In the genomic region with DNA sequence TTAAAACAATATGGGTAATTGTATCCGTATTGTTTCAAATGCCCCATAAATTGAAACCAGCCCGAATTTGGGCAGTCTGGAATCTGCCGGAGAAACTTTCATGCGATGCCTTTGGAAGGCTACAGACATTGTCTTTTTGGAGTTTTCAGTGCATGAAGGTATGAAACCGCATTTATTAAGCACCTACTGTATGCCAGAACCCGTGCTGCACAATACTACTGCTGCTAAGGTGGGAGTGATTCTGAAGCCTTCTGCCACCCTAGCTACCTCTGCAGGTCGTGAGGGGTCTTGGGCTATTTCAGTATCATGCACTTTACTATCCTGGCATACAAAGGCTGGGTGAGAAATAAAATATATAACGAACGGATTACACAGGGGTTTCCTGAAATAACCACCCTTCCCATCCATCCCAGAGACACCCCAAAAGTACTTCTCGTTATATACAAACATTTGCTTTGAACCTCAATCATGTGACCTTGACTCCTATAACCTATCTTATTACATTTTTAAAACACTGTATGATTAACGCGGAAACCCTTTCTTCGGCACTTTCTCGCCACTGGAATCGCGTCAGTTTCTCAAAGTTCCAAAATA, we compare ENCODE assay signal across 8 cellular contexts. TPM values are rescaled to one million over a fixed set of nuclear protein-coding genes. Genes with fewer than 3 reads are reported as not detected.
DNase-seq lines count a peak whose midpoint lies in the region; ATAC-seq, FAIRE-seq and TF ChIP-seq lines count a peak whose summit lies in the region.

No MANE protein-coding gene starts in this region.

- H3K9ac ChIP-seq in NT2/D1 (ENCODE audit: insufficient read length, low read depth) (peak overlapping the region; percentile 52), endothelial cell of umbilical vein (replicated peaks; ENCODE audit: extremely low read depth, insufficient read depth, low read length) (no peak overlapping the region)

- H3K4me2 ChIP-seq in endothelial cell of umbilical vein (ENCODE audit: insufficient read depth, low read length) (peak overlapping the region; percentile 45), osteoblast (ENCODE audit: insufficient read depth, low read length) (peak overlapping the region; percentile 74)

- no peak overlapping the region for H3K27ac ChIP-seq in endothelial cell of umbilical vein (ENCODE audit: insufficient read depth, low read depth, low read length)
- no peak overlapping the region for H3K27ac ChIP-seq in osteoblast (ENCODE audit: low read depth, low read length)

- no peak for FAIRE-seq in endothelial cell of umbilical vein (lab: Jason Lieb, UNC)

- CTCF ChIA-PET in endothelial cell of umbilical vein (lab: Charles Lee): interaction anchor here (2.2 to 3.8 kb wide), 2 partner anchors 12 kb away, joined by 43 to 62 read pairs; no protein-coding TSS in a partner anchor

- H4K20me1 ChIP-seq in endothelial cell of umbilical vein (replicated peaks; ENCODE audit: control insufficient read depth, extremely low read depth, insufficient read depth, low read length): no peaks in the 10 kb centered on the region
- H4K20me1 ChIP-seq in osteoblast (ENCODE audit: insufficient read depth, low read length): no peaks in the 10 kb centered on the region

- POLR2A ChIA-PET in endothelial cell of umbilical vein (lab: Charles Lee): no interaction called here

- H3K4me1 ChIP-seq in NT2/D1 (ENCODE audit: insufficient read depth, insufficient read length) (peaks cover 3% of the 10 kb centered on the region), endothelial cell of umbilical vein (ENCODE audit: control insufficient read depth, extremely low read depth, insufficient read depth, low read length) (peaks cover 12% of the 10 kb centered on the region), osteoblast (ENCODE audit: insufficient read depth, low read length) (no peaks in the 10 kb centered on the region)

- no peaks in the 10 kb centered on the region for H3K9me1 ChIP-seq in endothelial cell of umbilical vein (replicated peaks; ENCODE audit: control insufficient read depth, extremely low read depth, insufficient read depth, low read length)

- peaks cover 3% of the 10 kb centered on the region for H3K36me3 ChIP-seq in NT2/D1 (ENCODE audit: insufficient read depth, insufficient read length, low read length)
- no peaks in the 10 kb centered on the region for H3K36me3 ChIP-seq in endothelial cell of umbilical vein (ENCODE audit: control insufficient read depth in 2 of 2, extremely low read depth in 1 of 2, insufficient read depth in 2 of 2, low read length in 2 of 2)
- no peaks in the 10 kb centered on the region for H3K36me3 ChIP-seq in osteoblast (ENCODE audit: insufficient read depth, low read length)

- intact Hi-C loops in endothelial cell of umbilical vein (cut with micrococcal nuclease): loop anchor here (2.0 to 5.0 kb wide), 7 partner anchors 14 to 742 kb away; no protein-coding TSS in a partner anchor

- ATAC-seq in HG03196 (IDR thresholded peaks at IDR 0.05; ENCODE audit: unreplicated experiment) (no peak), HG02852 (IDR thresholded peaks at IDR 0.05; ENCODE audit: unreplicated experiment) (no peak)

- BruUV-seq in endothelial cell of umbilical vein (replicated peaks; lab: Mats Ljungman, UMichigan): TSS peak; percentile 52

- peak overlapping the region; percentile 53 for H3K4me3 ChIP-seq in NT2/D1 (ENCODE audit: insufficient read length, low read depth)
- peak overlapping the region; percentile 57 to 85 (median 85) for H3K4me3 ChIP-seq in endothelial cell of umbilical vein (replicated peaks in 1 of 3; ENCODE audit: insufficient read depth in 1 of 3, low read depth in 1 of 3, low read length in 3 of 3)
- peak overlapping the region; percentile 74 for H3K4me3 ChIP-seq in osteoblast (ENCODE audit: insufficient read depth, low read length)

- H3K79me2 ChIP-seq in endothelial cell of umbilical vein (ENCODE audit: control insufficient read depth, insufficient read depth, low read length): no peaks in the 10 kb centered on the region
- H3K79me2 ChIP-seq in osteoblast (ENCODE audit: insufficient read depth, low read length): no peaks in the 10 kb centered on the region

- H3K9me3 ChIP-seq in NT2/D1 (ENCODE audit: insufficient read depth, low read length) (peaks cover 14% of the 10 kb centered on the region), endothelial cell of umbilical vein (replicated peaks; ENCODE audit: control insufficient read depth, insufficient read depth, low read length) (no peaks in the 10 kb centered on the region), osteoblast (ENCODE audit: low read depth, low read length) (no peaks in the 10 kb centered on the region)

- H2AFZ ChIP-seq in endothelial cell of umbilical vein (ENCODE audit: low read depth, low read length) (peak overlapping the region; percentile 92), osteoblast (ENCODE audit: low read length) (peak overlapping the region; percentile 73)

- peak; percentile 10 for DNase-seq in Caki2 (ENCODE audit: low read depth)
- DNase-seq in NT2/D1 (ENCODE audit: low read depth, low spot score): no peak
- DNase-seq in endothelial cell of umbilical vein (ENCODE audit: low read depth, low spot score): peak; percentile 9
- DNase-seq in osteoblast (ENCODE audit: insufficient read length, low spot score, missing footprints): no peak
- no peak for DNase-seq in foreskin melanocyte
- DNase-seq in NCI-H345 (lab: John Stamatoyannopoulos, UW): no peak

- TF ChIP-seq POLR2A in endothelial cell of umbilical vein (IDR thresholded peaks at IDR 0.05; ENCODE audit: low read depth, low read length): no peak

- in situ Hi-C loops in Caki2 (cut with HindIII; ENCODE audit: low pct_unique_long_range_greater_than_20kb, low sequenced_read_pairs): no loop called here

- peaks cover 12% of the 10 kb centered on the region for H3K27me3 ChIP-seq in NT2/D1 (ENCODE audit: insufficient read depth, insufficient read length)
- peaks cover 0 to 2% of the 10 kb centered on the region in 2 experiments for H3K27me3 ChIP-seq in endothelial cell of umbilical vein (ENCODE audit: control insufficient read depth in 2 of 2, insufficient read depth in 2 of 2, low read length in 2 of 2)
- peaks cover 19% of the 10 kb centered on the region for H3K27me3 ChIP-seq in osteoblast (ENCODE audit: insufficient read depth, low read length)

- dilution Hi-C loops in endothelial cell of umbilical vein (cut with MboI; ENCODE audit: extremely low pct_ligation_motif_present, low sequenced_read_pairs): no loop called here

- TF ChIP-seq CTCF in endothelial cell of umbilical vein (IDR thresholded peaks at IDR 0.05; ENCODE audit: extremely low read depth in 1 of 2, insufficient read depth in 1 of 2, low read depth in 1 of 2, low read length in 2 of 2) (no peak), osteoblast (IDR thresholded peaks at IDR 0.05; ENCODE audit: extremely low read depth, low read depth, low read length) (no peak)

TF ChIP-seq in endothelial cell of umbilical vein, 7 proteins besides CTCF, POLR2A, EP300 and RAD21:
- TF ChIP-seq JUN (IDR thresholded peaks at IDR 0.05; ENCODE audit: borderline replicate concordance, insufficient read depth, insufficient read length, low read depth) (no peak), POLR2AphosphoS5 (IDR thresholded peaks at IDR 0.05; ENCODE audit: insufficient read depth, low read depth, low read length) (no peak), EZH2 (IDR thresholded peaks at IDR 0.05; ENCODE audit: borderline replicate concordance, low read depth, low read length, severe bottlenecking) (no peak), MAX (IDR thresholded peaks at IDR 0.05; ENCODE audit: insufficient read depth, insufficient read length) (no peak), FOS (IDR thresholded peaks at IDR 0.05; ENCODE audit: borderline replicate concordance, insufficient read depth, low read length) (no peak), MYC (IDR thresholded peaks at IDR 0.05; ENCODE audit: low read depth, low read length) (no peak), GATA2 (IDR thresholded peaks at IDR 0.05; ENCODE audit: insufficient read depth, insufficient read length, low read depth, low read length) (no peak)

RNA-seq across cellular contexts. Expression of gene MSI2, which starts 1.0 kb away (rescaled TPM):
- total RNA-seq in Caki2 (2014; rRNA removed; shearing (Covaris generic); ENCODE audit: low replicate concordance): 37.1 and 67.1 TPM in 2 replicates
- total RNA-seq in endothelial cell of umbilical vein (59.3 and 62.7 TPM in 2 replicates), osteoblast (17.4 and 23.2 TPM in 2 replicates)
- polyA plus RNA-seq in endothelial cell of umbilical vein: 18.8 and 20.9 TPM in 2 replicates
- 18.6 and 20.0 TPM in 2 replicates for polyA plus RNA-seq in endothelial cell of umbilical vein (2011; cell fraction: cytosol; rRNA removed)
- polyA plus RNA-seq in endothelial cell of umbilical vein (2011; cell fraction: nucleus; rRNA removed): 42.5 and 44.6 TPM in 2 replicates
- polyA plus RNA-seq in endothelial cell of umbilical vein (2012): 21.4 and 31.5 TPM in 2 replicates
- 76.9 and 77.9 TPM in 2 replicates for polyA minus RNA-seq in endothelial cell of umbilical vein
- 33.7 TPM for polyA minus RNA-seq in endothelial cell of umbilical vein (2011; cell fraction: cytosol; rRNA and poly(A)+ RNA removed)
- 71.7 and 73.9 TPM in 2 replicates for polyA minus RNA-seq in endothelial cell of umbilical vein (2011; cell fraction: nucleus; rRNA and poly(A)+ RNA removed)

Comparison
In these comparisons a context has a peak if more than half of its experiments do, and no peak if none do; other contexts are left out.
1. DNase-seq: peak in Caki2 (single experiment) and endothelial cell of umbilical vein (single experiment); none in NT2/D1 (single experiment), osteoblast (single experiment), foreskin melanocyte (single experiment) and NCI-H345 (single experiment).
2. Peak in every context shown above with its lines, with median percentiles within 50 percentile points of each other: H3K4me3 ChIP-seq.